ENCODE assay signal across 19 cellular contexts in the genomic region with DNA sequence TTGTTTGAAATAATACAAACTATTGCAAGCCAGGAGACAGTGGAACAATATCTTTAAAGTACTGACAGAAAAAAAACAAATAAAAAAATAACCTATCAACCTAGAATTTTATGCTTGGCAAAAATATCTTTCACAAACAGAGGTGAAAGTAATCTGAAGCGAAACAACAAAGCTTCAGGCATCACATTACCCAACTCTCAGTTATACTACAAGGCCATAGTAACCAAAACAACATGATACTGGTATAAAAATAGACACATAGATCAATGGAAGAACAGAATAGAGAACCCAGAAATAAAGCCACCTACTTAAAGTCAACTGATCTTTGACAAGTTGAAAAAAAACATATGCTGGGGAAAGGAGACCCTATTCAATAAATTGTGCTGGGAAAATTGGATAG. TPM values are rescaled to one million over a fixed set of nuclear protein-coding genes. Genes with fewer than 3 reads are reported as not detected.
A peak's percentile ranks its signal among the peaks of the same experiment; 100 is the strongest.
DNase-seq lines count a peak whose midpoint lies in the region; ATAC-seq and TF ChIP-seq lines count a peak whose summit lies in the region.
"Had no signal": no experiment of that assay in that cellular context is flagged by ENCODE, and none has a peak within 500 bp of the region (broad histone marks: within the 10 kb centered on the region; RNA-seq: fewer than 3 reads in every experiment).

No MANE protein-coding gene starts in this region.

- 81% methylated on average over 1 of the region's 1 CpG for WGBS in right cardiac atrium

- DNase-seq in GM12865 (ENCODE audit: low read depth) (peak; percentile 28), right cardiac atrium (no peak)
- DNase-seq: 8988T; C1 segment of cervical spinal cord; Calu3; CD4-positive, alpha-beta memory T cell; COR-L47; DMS53; DMS79 treated with DMSO at 0.1 percent for 48 hours; GF-D8; GM23248; H7; HCEC 1CT had no signal

- H3K9me3 ChIP-seq in right cardiac atrium (ENCODE audit: control insufficient read depth, low read length) = peaks cover 2% of the 10 kb centered on the region

- no peaks in the 10 kb centered on the region; the same call in 1 of the 2 replicates for H4K20me1 ChIP-seq in KMS-11 (ENCODE audit: insufficient read depth)

- TF ChIP-seq CTCF in GM12865 (IDR thresholded peaks at IDR 0.05; ENCODE audit: insufficient read depth, low read depth, low read length, missing control alignments) (no peak), KMS-11 (conservative IDR thresholded peaks at IDR 0.05; ENCODE audit: low read depth, low read length) (no peak)

- H3K36me3 ChIP-seq in KMS-11 (ENCODE audit: insufficient read depth) = no peaks in the 10 kb centered on the region

- H2AFZ ChIP-seq in KMS-11 (ENCODE audit: low read depth) = no peak overlapping the region
- H2AFZ ChIP-seq: GM23248 had no signal

- no peak overlapping the region for H3K9ac ChIP-seq in KMS-11
- H3K9ac ChIP-seq: GM23248 had no signal

- H3K79me2 ChIP-seq in KMS-11 (ENCODE audit: insufficient read depth, low read depth) = no peaks in the 10 kb centered on the region

- peak; percentile 56 for ATAC-seq in GM18867 (IDR thresholded peaks at IDR 0.05; ENCODE audit: unreplicated experiment)
- no peak for ATAC-seq in GM18909 (IDR thresholded peaks at IDR 0.05; ENCODE audit: poor library complexity, unreplicated experiment)
- ATAC-seq in HG02759 (IDR thresholded peaks at IDR 0.05; ENCODE audit: unreplicated experiment) = no peak
- no peak for ATAC-seq in right cardiac atrium
- no peak for ATAC-seq in GM19467 (IDR thresholded peaks at IDR 0.05; ENCODE audit: unreplicated experiment)

- H3K27ac ChIP-seq in KMS-11 (peak overlapping the region; percentile 21; the same call in 1 of the 2 replicates), right cardiac atrium (ENCODE audit: low read length) (no peak overlapping the region)
- H3K27ac ChIP-seq: GM23248 had no signal

- no peaks in the 10 kb centered on the region for H3K27me3 ChIP-seq in KMS-11 (ENCODE audit: insufficient read depth, low read depth)
- H3K27me3 ChIP-seq in right cardiac atrium (ENCODE audit: control insufficient read depth, insufficient read depth) = no peaks in the 10 kb centered on the region

- H3K4me3 ChIP-seq in GM12865 (ENCODE audit: low read depth, low read length) (no peak overlapping the region), KMS-11 (IDR thresholded peaks at IDR 0.05; ENCODE audit: insufficient read depth, low read depth, low read length) (no peak overlapping the region), right cardiac atrium (ENCODE audit: low read length) (no peak overlapping the region)
- H3K4me3 ChIP-seq: GM23248 had no signal

- intact Hi-C loops in right cardiac atrium (cut with DNase I) = no loop called here

- H3K4me1 ChIP-seq in KMS-11 (ENCODE audit: low read depth, poor library complexity, severe bottlenecking) = peaks cover 44% of the 10 kb centered on the region
- no peaks in the 10 kb centered on the region for H3K4me1 ChIP-seq in right cardiac atrium (ENCODE audit: control insufficient read depth, insufficient read depth, low read length)

- H3K4me2 ChIP-seq in KMS-11 = peak overlapping the region; percentile 61

RNA-seq across cellular contexts. Expression of gene HECW1, which starts 26.5 kb away (rescaled TPM):
- total RNA-seq in right cardiac atrium = not detected
- polyA plus RNA-seq in right cardiac atrium = 0.16 TPM
- total RNA-seq: CD4-positive, alpha-beta memory T cell; G401 had no signal
- polyA plus RNA-seq: CD4-positive, alpha-beta memory T cell had no signal
